Comparison of ENCODE assay signal across 10 cellular contexts in the genomic region with DNA sequence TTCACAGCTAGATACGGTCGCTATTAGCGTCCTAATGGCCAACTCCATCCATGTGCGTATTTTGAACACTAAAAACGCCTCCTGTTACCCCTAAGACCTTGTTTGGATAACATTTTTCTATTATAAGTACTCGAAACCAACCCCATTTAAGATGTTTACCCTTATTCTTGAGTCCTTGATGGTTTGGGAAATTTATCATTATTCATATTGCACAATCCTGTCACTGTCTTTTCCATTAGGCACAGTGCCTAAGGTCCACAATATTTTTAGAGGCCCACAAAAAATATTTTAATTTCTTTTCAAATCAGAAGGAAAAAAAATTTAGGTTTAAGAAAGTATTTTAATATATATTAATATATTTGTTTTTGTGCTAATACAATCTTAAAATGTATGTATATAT. TPM values are rescaled to one million over a fixed set of nuclear protein-coding genes. Genes with fewer than 3 reads are reported as not detected.
DNase-seq lines count a peak whose midpoint lies in the region; ATAC-seq and TF ChIP-seq lines count a peak whose summit lies in the region.
"Had no signal": no experiment of that assay in that cellular context is flagged by ENCODE, and none has a peak within 500 bp of the region (broad histone marks: within the 10 kb centered on the region; RNA-seq: fewer than 3 reads in every experiment).

No MANE protein-coding gene starts in this region.

- DNase-seq in right atrium auricular region (ENCODE audit: low spot score): no peak
- DNase-seq in left ventricle myocardium superior: no peak
- DNase-seq in chondrocyte (ENCODE audit: low spot score): no peak
- DNase-seq in naive B cell: no peak
- no peak for DNase-seq in aorta
- DNase-seq in NK-92 treated with Interleukin-12 subunit alpha and Interleukin-12 subunit beta, amount 100 ng/mL, for 24 hours (lab: John Stamatoyannopoulos, UW): no peak
- no peak for DNase-seq in activated CD4-positive, CD25-positive, alpha-beta regulatory T cell treated with anti-CD3 and anti-CD28 coated beads, Interleukin-2, amount 50 U/mL, for 72 hours
- DNase-seq: cortex of kidney, trophoblast cell had no signal

- peak overlapping the region; percentile 90 to 96 for H3K4me3 ChIP-seq in right atrium auricular region
- peak overlapping the region; percentile 51 to 98 for H3K4me3 ChIP-seq in aorta (ENCODE audit: low read length in 2 of 2)

- no peaks in the 10 kb centered on the region for H3K36me3 ChIP-seq in right atrium auricular region
- no peaks in the 10 kb centered on the region for H3K36me3 ChIP-seq in aorta (ENCODE audit: control insufficient read depth in 1 of 2, insufficient read depth in 2 of 2, low read length in 1 of 2)

- H3K4me1 ChIP-seq in right atrium auricular region (peaks cover 0 to 20% of the 10 kb centered on the region in 2 donors), aorta (ENCODE audit: control insufficient read depth in 1 of 2, insufficient read depth in 2 of 2, low read length in 2 of 2) (peaks cover 0 to 2% of the 10 kb centered on the region in 2 donors)

- H3K4me1 Mint-ChIP-seq in chondrocyte (ENCODE audit: low read depth): peaks cover 16% of the 10 kb centered on the region
- H3K4me1 Mint-ChIP-seq in naive B cell: peaks cover 7 to 12% (median 9%) of the 10 kb centered on the region in 3 donors

- H3K27ac ChIP-seq in right atrium auricular region (peak overlapping the region; percentile 98 to 99), aorta (ENCODE audit: low read depth in 1 of 2, low read length in 2 of 2) (no peak overlapping the region)

- no peak overlapping the region for H3K27ac Mint-ChIP-seq in chondrocyte (ENCODE audit: unreplicated experiment)
- no peak overlapping the region for H3K27ac Mint-ChIP-seq in naive B cell

- H3K9me3 ChIP-seq in right atrium auricular region (no peaks in the 10 kb centered on the region), aorta (ENCODE audit: control insufficient read depth, low read length) (no peaks in the 10 kb centered on the region)

- H3K36me3 Mint-ChIP-seq in chondrocyte (ENCODE audit: low read depth): no peaks in the 10 kb centered on the region
- H3K36me3 Mint-ChIP-seq in naive B cell: no peaks in the 10 kb centered on the region

- no peak for TF ChIP-seq CTCF in right atrium auricular region (IDR thresholded peaks at IDR 0.05)
- no peak for TF ChIP-seq CTCF in chondrocyte (IDR thresholded peaks at IDR 0.05)

- H3K4me3 Mint-ChIP-seq in chondrocyte (ENCODE audit: unreplicated experiment) (peak overlapping the region; percentile 91), naive B cell (peak overlapping the region in 5 of 8 donors; percentile 23 to 73 (median 49))

- peaks cover 4% of the 10 kb centered on the region for H3K27me3 Mint-ChIP-seq in chondrocyte (ENCODE audit: low read depth)
- H3K27me3 Mint-ChIP-seq in naive B cell: peaks cover 54 to 64% (median 57%) of the 10 kb centered on the region in 3 donors

- WGBS in aorta, 2 donors: 80 to 81% methylated on average over 6 of the region's 6 CpGs

- intact Hi-C loops in left ventricle myocardium superior (cut with micrococcal nuclease) (loop anchor here (10.0 kb wide), 2 partner anchors 107 to 113 kb away; no protein-coding TSS in a partner anchor), aorta (cut with DNase I) (loop anchor here (5.0 kb wide), 2 partner anchors 110 to 115 kb away; no protein-coding TSS in a partner anchor)

- ATAC-seq in left ventricle myocardium superior (no peak), naive B cell (ENCODE audit: low read depth in 2 of 2) (no peak), aorta (ENCODE audit: low FRiP score) (no peak), HG03095 (IDR thresholded peaks at IDR 0.05; ENCODE audit: unreplicated experiment) (no peak)

- H3K9me3 Mint-ChIP-seq in chondrocyte (ENCODE audit: low read depth) (no peaks in the 10 kb centered on the region), naive B cell (peaks cover 0 to 5% (median 0%) of the 10 kb centered on the region in 7 donors)

- H3K27me3 ChIP-seq in right atrium auricular region (no peaks in the 10 kb centered on the region), aorta (ENCODE audit: control insufficient read depth in 1 of 2, insufficient read depth in 2 of 2, low read length in 1 of 2) (no peaks in the 10 kb centered on the region)

RNA-seq across cellular contexts. Expression of gene LIFR, which starts 1.3 kb away (rescaled TPM):
- total RNA-seq in right atrium auricular region (10 to 100 TPM; 38.9 to 58.0 TPM), left ventricle myocardium superior (61.1 TPM), chondrocyte (5.9 to 7.5 TPM (median 6.6 TPM) in 3 replicates), aorta (10 to 100 TPM; 67.6 to 69.6 TPM)
- polyA plus RNA-seq in naive B cell (ENCODE audit: low read depth in 6 of 6) (not detected), aorta (10 to 100 TPM in 1 of 2 donors, 1 to 10 TPM in 1; 2.4 to 11.8 TPM)

Comparison
In these comparisons a context has a peak if more than half of its experiments do, and no peak if none do; other contexts are left out.
1. H3K27ac ChIP-seq: peak in right atrium auricular region (2 of 2); none in aorta (0 of 2).